In the genomic region with DNA sequence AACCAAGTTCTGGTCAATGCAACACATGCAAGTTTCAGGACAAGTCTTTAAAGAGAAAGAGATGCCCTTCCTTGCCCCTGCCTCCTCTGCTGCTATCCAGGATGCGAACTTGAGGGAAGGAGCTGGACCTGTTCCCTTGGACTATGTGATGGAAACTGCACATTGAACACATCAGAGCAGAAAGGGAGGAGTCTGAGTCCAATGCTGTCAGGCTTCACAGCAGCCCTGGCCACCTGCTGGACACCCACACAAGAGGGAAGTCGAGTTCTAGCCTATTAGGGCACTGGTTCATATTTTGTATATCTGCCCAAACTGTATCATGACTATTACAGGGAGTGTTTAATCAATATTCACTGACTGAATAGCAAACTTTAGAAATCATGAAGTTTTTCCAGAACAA, we compare ENCODE assay signal across 1 cellular context.
TF ChIP-seq lines count a peak whose summit lies in the region.

No MANE protein-coding gene starts in this region.

TF ChIP-seq in GM23338, 12 proteins besides CTCF, POLR2A, EP300 and RAD21:
- TF ChIP-seq ZNF331 (CRISPR knock-in tag; IDR thresholded peaks at IDR 0.05; ENCODE audit: low read depth) (no peak), EZH2 (IDR thresholded peaks at IDR 0.05; ENCODE audit: low read depth, unreplicated experiment) (no peak), JUNB (IDR thresholded peaks at IDR 0.05; ENCODE audit: unreplicated experiment) (no peak), ZNF114 (CRISPR knock-in tag; IDR thresholded peaks at IDR 0.05) (no peak)
- TF ChIP-seq, protein P1, sequence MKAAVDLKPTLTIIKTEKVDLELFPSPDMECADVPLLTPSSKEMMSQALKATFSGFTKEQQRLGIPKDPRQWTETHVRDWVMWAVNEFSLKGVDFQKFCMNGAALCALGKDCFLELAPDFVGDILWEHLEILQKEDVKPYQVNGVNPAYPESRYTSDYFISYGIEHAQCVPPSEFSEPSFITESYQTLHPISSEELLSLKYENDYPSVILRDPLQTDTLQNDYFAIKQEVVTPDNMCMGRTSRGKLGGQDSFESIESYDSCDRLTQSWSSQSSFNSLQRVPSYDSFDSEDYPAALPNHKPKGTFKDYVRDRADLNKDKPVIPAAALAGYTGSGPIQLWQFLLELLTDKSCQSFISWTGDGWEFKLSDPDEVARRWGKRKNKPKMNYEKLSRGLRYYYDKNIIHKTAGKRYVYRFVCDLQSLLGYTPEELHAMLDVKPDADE (IDR thresholded peaks at IDR 0.05) = no peak
- TF ChIP-seq, protein P2, sequence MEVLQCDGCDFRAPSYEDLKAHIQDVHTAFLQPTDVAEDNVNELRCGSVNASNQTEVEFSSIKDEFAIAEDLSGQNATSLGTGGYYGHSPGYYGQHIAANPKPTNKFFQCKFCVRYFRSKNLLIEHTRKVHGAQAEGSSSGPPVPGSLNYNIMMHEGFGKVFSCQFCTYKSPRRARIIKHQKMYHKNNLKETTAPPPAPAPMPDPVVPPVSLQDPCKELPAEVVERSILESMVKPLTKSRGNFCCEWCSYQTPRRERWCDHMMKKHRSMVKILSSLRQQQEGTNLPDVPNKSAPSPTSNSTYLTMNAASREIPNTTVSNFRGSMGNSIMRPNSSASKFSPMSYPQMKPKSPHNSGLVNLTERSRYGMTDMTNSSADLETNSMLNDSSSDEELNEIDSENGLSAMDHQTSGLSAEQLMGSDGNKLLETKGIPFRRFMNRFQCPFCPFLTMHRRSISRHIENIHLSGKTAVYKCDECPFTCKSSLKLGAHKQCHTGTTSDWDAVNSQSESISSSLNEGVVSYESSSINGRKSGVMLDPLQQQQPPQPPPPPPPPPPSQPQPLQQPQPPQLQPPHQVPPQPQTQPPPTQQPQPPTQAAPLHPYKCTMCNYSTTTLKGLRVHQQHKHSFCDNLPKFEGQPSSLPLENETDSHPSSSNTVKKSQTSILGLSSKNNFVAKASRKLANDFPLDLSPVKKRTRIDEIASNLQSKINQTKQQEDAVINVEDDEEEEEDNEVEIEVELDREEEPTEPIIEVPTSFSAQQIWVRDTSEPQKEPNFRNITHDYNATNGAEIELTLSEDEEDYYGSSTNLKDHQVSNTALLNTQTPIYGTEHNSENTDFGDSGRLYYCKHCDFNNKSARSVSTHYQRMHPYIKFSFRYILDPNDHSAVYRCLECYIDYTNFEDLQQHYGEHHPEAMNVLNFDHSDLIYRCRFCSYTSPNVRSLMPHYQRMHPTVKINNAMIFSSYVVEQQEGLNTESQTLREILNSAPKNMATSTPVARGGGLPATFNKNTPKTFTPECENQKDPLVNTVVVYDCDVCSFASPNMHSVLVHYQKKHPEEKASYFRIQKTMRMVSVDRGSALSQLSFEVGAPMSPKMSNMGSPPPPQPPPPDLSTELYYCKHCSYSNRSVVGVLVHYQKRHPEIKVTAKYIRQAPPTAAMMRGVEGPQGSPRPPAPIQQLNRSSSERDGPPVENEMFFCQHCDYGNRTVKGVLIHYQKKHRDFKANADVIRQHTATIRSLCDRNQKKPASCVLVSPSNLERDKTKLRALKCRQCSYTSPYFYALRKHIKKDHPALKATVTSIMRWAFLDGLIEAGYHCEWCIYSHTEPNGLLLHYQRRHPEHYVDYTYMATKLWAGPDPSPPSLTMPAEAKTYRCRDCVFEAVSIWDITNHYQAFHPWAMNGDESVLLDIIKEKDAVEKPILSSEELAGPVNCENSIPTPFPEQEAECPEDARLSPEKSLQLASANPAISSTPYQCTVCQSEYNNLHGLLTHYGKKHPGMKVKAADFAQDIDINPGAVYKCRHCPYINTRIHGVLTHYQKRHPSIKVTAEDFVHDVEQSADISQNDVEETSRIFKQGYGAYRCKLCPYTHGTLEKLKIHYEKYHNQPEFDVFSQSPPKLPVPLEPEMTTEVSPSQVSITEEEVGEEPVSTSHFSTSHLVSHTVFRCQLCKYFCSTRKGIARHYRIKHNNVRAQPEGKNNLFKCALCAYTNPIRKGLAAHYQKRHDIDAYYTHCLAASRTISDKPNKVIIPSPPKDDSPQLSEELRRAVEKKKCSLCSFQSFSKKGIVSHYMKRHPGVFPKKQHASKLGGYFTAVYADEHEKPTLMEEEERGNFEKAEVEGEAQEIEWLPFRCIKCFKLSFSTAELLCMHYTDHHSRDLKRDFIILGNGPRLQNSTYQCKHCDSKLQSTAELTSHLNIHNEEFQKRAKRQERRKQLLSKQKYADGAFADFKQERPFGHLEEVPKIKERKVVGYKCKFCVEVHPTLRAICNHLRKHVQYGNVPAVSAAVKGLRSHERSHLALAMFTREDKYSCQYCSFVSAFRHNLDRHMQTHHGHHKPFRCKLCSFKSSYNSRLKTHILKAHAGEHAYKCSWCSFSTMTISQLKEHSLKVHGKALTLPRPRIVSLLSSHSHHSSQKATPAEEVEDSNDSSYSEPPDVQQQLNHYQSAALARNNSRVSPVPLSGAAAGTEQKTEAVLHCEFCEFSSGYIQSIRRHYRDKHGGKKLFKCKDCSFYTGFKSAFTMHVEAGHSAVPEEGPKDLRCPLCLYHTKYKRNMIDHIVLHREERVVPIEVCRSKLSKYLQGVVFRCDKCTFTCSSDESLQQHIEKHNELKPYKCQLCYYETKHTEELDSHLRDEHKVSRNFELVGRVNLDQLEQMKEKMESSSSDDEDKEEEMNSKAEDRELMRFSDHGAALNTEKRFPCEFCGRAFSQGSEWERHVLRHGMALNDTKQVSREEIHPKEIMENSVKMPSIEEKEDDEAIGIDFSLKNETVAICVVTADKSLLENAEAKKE (CRISPR knock-in tag; IDR thresholded peaks at IDR 0.05) = no peak
